1 cellular context compared by ENCODE assay signal in the genomic region with DNA sequence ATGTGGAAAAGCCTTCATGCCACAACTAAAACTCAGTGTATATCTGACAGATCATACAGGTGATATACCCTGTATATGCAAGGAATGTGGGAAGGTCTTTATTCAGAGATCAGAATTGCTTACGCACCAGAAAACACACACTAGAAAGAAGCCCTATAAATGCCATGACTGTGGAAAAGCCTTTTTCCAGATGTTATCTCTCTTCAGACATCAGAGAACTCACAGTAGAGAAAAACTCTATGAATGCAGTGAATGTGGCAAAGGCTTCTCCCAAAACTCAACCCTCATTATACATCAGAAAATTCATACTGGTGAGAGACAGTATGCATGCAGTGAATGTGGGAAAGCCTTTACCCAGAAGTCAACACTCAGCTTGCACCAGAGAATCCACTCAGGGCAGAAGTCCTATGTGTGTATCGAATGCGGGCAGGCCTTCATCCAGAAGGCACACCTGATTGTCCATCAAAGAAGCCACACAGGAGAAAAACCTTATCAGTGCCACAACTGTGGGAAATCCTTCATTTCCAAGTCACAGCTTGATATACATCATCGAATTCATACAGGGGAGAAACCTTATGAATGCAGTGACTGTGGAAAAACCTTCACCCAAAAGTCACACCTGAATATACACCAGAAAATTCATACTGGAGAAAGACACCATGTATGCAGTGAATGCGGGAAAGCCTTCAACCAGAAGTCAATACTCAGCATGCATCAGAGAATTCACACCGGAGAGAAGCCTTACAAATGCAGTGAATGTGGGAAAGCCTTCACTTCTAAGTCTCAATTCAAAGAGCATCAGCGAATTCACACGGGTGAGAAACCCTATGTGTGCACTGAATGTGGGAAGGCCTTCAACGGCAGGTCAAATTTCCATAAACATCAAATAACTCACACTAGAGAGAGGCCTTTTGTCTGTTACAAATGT.
TF ChIP-seq lines count a peak whose summit lies in the region.

No MANE protein-coding gene starts in this region.

TF ChIP-seq in H1, 55 proteins besides CTCF, POLR2A, EP300 and RAD21:
- TF ChIP-seq SAP30 (IDR thresholded peaks at IDR 0.05; ENCODE audit: insufficient read depth, insufficient replicate concordance, low read length) (no peak), GABPA (IDR thresholded peaks at IDR 0.05; ENCODE audit: borderline replicate concordance, insufficient read depth, low read length) (no peak), FOSL1 (IDR thresholded peaks at IDR 0.05; ENCODE audit: insufficient read depth, low read depth, low read length) (no peak), RXRA (IDR thresholded peaks at IDR 0.05; ENCODE audit: insufficient read depth, low read depth, low read length) (no peak), TAF1 (IDR thresholded peaks at IDR 0.05; ENCODE audit: low read depth, low read length) (no peak), ZNF274 (IDR thresholded peaks at IDR 0.05; ENCODE audit: borderline replicate concordance, extremely low read depth, low read length) (0 out of 2 replicates have a peak, but pooled peaks have one; percentile 43), KDM1A (IDR thresholded peaks at IDR 0.05; ENCODE audit: borderline replicate concordance, low read length) (no peak), TCF12 (IDR thresholded peaks at IDR 0.05; ENCODE audit: low read depth, low read length) (no peak)
- TF ChIP-seq, protein P1, sequence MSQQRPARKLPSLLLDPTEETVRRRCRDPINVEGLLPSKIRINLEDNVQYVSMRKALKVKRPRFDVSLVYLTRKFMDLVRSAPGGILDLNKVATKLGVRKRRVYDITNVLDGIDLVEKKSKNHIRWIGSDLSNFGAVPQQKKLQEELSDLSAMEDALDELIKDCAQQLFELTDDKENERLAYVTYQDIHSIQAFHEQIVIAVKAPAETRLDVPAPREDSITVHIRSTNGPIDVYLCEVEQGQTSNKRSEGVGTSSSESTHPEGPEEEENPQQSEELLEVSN (IDR thresholded peaks at IDR 0.05), result no peak
